ENCODE assay signal across 35 cellular contexts in the genomic region with DNA sequence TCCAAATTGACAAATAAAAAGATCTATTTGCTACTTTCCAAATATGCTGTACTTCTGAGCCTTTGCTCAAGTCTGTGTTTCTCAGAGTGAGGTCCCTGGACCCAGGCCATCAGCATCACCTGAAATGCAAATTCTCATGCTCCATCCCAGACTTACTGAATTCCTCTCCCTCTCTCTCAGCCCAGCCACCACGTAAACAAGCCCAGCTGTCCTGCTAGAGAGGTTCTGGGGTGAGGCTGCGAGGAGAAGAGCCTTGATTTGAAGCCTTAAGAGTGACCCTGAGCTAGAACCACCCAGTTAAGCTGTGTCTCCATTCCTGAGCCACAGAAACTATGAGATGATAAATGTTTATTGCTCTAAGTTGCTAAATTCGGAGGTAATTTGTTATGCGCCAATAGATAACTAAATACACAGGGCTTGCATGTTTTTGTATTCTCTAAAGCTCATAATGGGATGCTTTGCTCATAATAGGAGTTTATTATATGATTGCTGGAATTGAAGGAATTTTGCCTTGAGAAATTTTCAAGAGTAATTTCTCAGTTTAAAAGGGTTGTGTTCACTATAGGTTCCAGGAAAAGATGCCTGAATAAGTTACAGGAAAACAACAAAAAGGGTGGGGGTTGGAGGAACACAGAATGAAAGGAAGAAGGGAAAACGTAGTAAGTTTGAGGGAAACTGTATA.
A peak's percentile ranks its signal among the peaks of the same experiment; 100 is the strongest.
DNase-seq lines count a peak whose midpoint lies in the region; FAIRE-seq and TF ChIP-seq lines count a peak whose summit lies in the region.
"Had no signal": no experiment of that assay in that cellular context is flagged by ENCODE, and none has a peak within 500 bp of the region (broad histone marks: within the 10 kb centered on the region; RNA-seq: fewer than 3 reads in every experiment).

No MANE protein-coding gene starts in this region.

- POLR2A ChIA-PET in Caco-2 (lab: Charles Lee) = no interaction called here

- H3K27me3 ChIP-seq in H7 (ENCODE audit: control insufficient read depth, insufficient read depth, low read length) (no peaks in the 10 kb centered on the region), Caco-2 (replicated peaks; ENCODE audit: control insufficient read depth, insufficient read depth, low read length) (no peaks in the 10 kb centered on the region)
- H3K27me3 ChIP-seq: right atrium auricular region had no signal

- no TSS peak for BruUV-seq in Caco-2 (replicated peaks; lab: Mats Ljungman, UMichigan)

- FAIRE-seq in GM12892 (lab: Jason Lieb, UNC) = no peak
- FAIRE-seq: A204.1, colon had no signal

- H3K36me3 Mint-ChIP-seq in Caco-2 (ENCODE audit: insufficient read depth, unreplicated experiment) = no peaks in the 10 kb centered on the region
- H3K36me3 Mint-ChIP-seq: activated naive CD4-positive, alpha-beta T cell treated with anti-CD3 and anti-CD28 coated beads, Interleukin-2, amount 50 U/mL, for 24 hours; CD4-positive, CD25-positive, alpha-beta regulatory T cell had no signal

- peak; percentile 47 for DNase-seq in H7
- peak; percentile 59 for DNase-seq in amniotic epithelial cell (ENCODE audit: low read depth)
- peak; percentile 33 for DNase-seq in iPS-NIHi11 (ENCODE audit: low spot score)
- peak; percentile 62 for DNase-seq in renal cortical epithelial cell (ENCODE audit: low read depth)
- no peak for DNase-seq in Caco-2
- DNase-seq in GM13976 (ENCODE audit: low spot score) = no peak
- no peak for DNase-seq in inferior parietal cortex (ENCODE audit: extremely low spot score)
- DNase-seq in GM12892 (ENCODE audit: insufficient read length) = no peak
- DNase-seq: activated B cell treated with CpG ODN at 0.5 μM for 24 hours; activated CD4-positive, alpha-beta T cell treated with anti-CD3 and anti-CD28 coated beads, Interleukin-2, amount 10 ng/mL, durations not matched to agents 7 days and 5 days; AML-193; aorta; CD4-positive, CD25-positive, alpha-beta regulatory T cell; DMS79 treated with DMSO at 0.1 percent for 48 hours; effector CD4-positive, alpha-beta T cell; foreskin fibroblast; GF-D8; HCEC 1CT; heart left ventricle; Karpas-422; left colon; mammary epithelial cell; MV-4-11; NCI-H146; NCI-H345; NCI-H82; SK-N-SH; stimulated activated CD8-positive, alpha-beta memory T cell treated with anti-CD3 and anti-CD28 coated beads, Interleukin-4, amount 100 ng/mL, for 48 hours had no signal

- H3K36me3 ChIP-seq in H7 (replicated peaks; ENCODE audit: control insufficient read depth, insufficient read depth, low read length) (no peaks in the 10 kb centered on the region), Caco-2 (ENCODE audit: control insufficient read depth, insufficient read depth, low read length) (no peaks in the 10 kb centered on the region)
- H3K36me3 ChIP-seq: heart left ventricle, right atrium auricular region had no signal

- no peak for TF ChIP-seq POLR2A in GM12892 (IDR thresholded peaks at IDR 0.05; ENCODE audit: low read depth, low read length)

- no peaks in the 10 kb centered on the region for H3K4me1 ChIP-seq in Caco-2
- H3K4me1 ChIP-seq: parathyroid adenoma had no signal

- in situ Hi-C loops in GM13976 (cut with MboI; ENCODE audit: low sequenced_read_pairs, unreplicated experiment) = no loop called here

- CTCF ChIA-PET in Caco-2 (lab: Charles Lee) = no interaction called here

- no peak overlapping the region for H3K27ac Mint-ChIP-seq in Caco-2 (ENCODE audit: unreplicated experiment)
- H3K27ac Mint-ChIP-seq: activated B cell treated with CpG ODN at 0.5 μM for 24 hours; activated CD4-positive, alpha-beta T cell treated with anti-CD3 and anti-CD28 coated beads, Interleukin-2, amount 10 ng/mL, durations not matched to agents 7 days and 5 days; activated naive CD4-positive, alpha-beta T cell treated with anti-CD3 and anti-CD28 coated beads, Interleukin-2, amount 50 U/mL, for 24 hours; CD4-positive, CD25-positive, alpha-beta regulatory T cell; stimulated activated naive CD8-positive, alpha-beta T cell treated with anti-CD3 and anti-CD28 coated beads, Interleukin-15, Interleukin-2, amounts not matched to agents 100 ng/mL and 50 ng/mL, for 24 hours had no signal

- peaks cover 8% of the 10 kb centered on the region for H3K4me1 Mint-ChIP-seq in Caco-2 (ENCODE audit: low read depth, unreplicated experiment)
- H3K4me1 Mint-ChIP-seq: activated CD4-positive, alpha-beta T cell treated with anti-CD3 and anti-CD28 coated beads, Interleukin-2, amount 10 ng/mL, durations not matched to agents 7 days and 5 days; activated naive CD4-positive, alpha-beta T cell treated with anti-CD3 and anti-CD28 coated beads, Interleukin-2, amount 50 U/mL, for 24 hours; CD4-positive, CD25-positive, alpha-beta regulatory T cell had no signal

- TF ChIP-seq CTCF in Caco-2 (IDR thresholded peaks at IDR 0.05; ENCODE audit: insufficient read depth in 1 of 2, low read depth in 1 of 2, low read length in 1 of 2, severe bottlenecking in 1 of 2, unreplicated experiment in 1 of 2) (no peak), GM13976 (IDR thresholded peaks at IDR 0.05; ENCODE audit: borderline replicate concordance, control extremely low read depth, extremely low read depth, insufficient read depth, missing control alignments) (no peak)

- H3K4me3 ChIP-seq in H7 (ENCODE audit: insufficient read depth, low read depth, low read length) (no peak overlapping the region), Caco-2 (ENCODE audit: low read depth, low read length) (no peak overlapping the region)
- H3K4me3 ChIP-seq: heart left ventricle, right atrium auricular region had no signal

- intact Hi-C loops in Caco-2 (cut with micrococcal nuclease; ENCODE audit: unreplicated experiment) = no loop called here

- no peaks in the 10 kb centered on the region for H3K9me3 Mint-ChIP-seq in Caco-2 (ENCODE audit: unreplicated experiment)
- H3K9me3 Mint-ChIP-seq: activated B cell treated with CpG ODN at 0.5 μM for 24 hours; activated CD4-positive, alpha-beta T cell treated with anti-CD3 and anti-CD28 coated beads, Interleukin-2, amount 10 ng/mL, durations not matched to agents 7 days and 5 days; activated naive CD4-positive, alpha-beta T cell treated with anti-CD3 and anti-CD28 coated beads, Interleukin-2, amount 50 U/mL, for 24 hours; neural crest cell; stimulated activated naive CD8-positive, alpha-beta T cell treated with anti-CD3 and anti-CD28 coated beads, Interleukin-15, Interleukin-2, amounts not matched to agents 100 ng/mL and 50 ng/mL, for 24 hours had no signal

- H3K9me3 ChIP-seq in Caco-2 = no peaks in the 10 kb centered on the region
- H3K9me3 ChIP-seq: heart left ventricle, right atrium auricular region, SK-N-SH had no signal

- no peak overlapping the region for H3K4me3 Mint-ChIP-seq in Caco-2 (ENCODE audit: unreplicated experiment)
- H3K4me3 Mint-ChIP-seq: activated B cell treated with CpG ODN at 0.5 μM for 24 hours; activated CD4-positive, alpha-beta T cell treated with anti-CD3 and anti-CD28 coated beads, Interleukin-2, amount 10 ng/mL, durations not matched to agents 7 days and 5 days; activated naive CD4-positive, alpha-beta T cell treated with anti-CD3 and anti-CD28 coated beads, Interleukin-2, amount 50 U/mL, for 24 hours; CD4-positive, CD25-positive, alpha-beta regulatory T cell; neural crest cell; stimulated activated naive CD8-positive, alpha-beta T cell treated with anti-CD3 and anti-CD28 coated beads, Interleukin-15, Interleukin-2, amounts not matched to agents 100 ng/mL and 50 ng/mL, for 24 hours had no signal

- H3K27me3 Mint-ChIP-seq in Caco-2 (ENCODE audit: insufficient read depth, unreplicated experiment) = no peaks in the 10 kb centered on the region
- H3K27me3 Mint-ChIP-seq: activated CD4-positive, alpha-beta T cell treated with anti-CD3 and anti-CD28 coated beads, Interleukin-2, amount 10 ng/mL, durations not matched to agents 7 days and 5 days; activated naive CD4-positive, alpha-beta T cell treated with anti-CD3 and anti-CD28 coated beads, Interleukin-2, amount 50 U/mL, for 24 hours; CD4-positive, CD25-positive, alpha-beta regulatory T cell; stimulated activated naive CD8-positive, alpha-beta T cell treated with anti-CD3 and anti-CD28 coated beads, Interleukin-15, Interleukin-2, amounts not matched to agents 100 ng/mL and 50 ng/mL, for 24 hours had no signal

Comparison
In these comparisons a context has a peak if more than half of its experiments do, and no peak if none do; other contexts are left out.
1. DNase-seq: peak in H7 (single experiment), amniotic epithelial cell (single experiment), iPS-NIHi11 (single experiment) and renal cortical epithelial cell (single experiment); none in Caco-2 (0 of 2), GM13976 (single experiment), inferior parietal cortex (single experiment) and GM12892 (single experiment).